19 cellular contexts compared by ENCODE assay signal in genomic region chr19:2755811-2756210, GRCh38. TPM values are rescaled to one million over a fixed set of nuclear protein-coding genes. Genes with fewer than 3 reads are reported as not detected.
A peak's percentile ranks its signal among the peaks of the same experiment; 100 is the strongest.
DNase-seq lines count a peak whose midpoint lies in the region; ATAC-seq and TF ChIP-seq lines count a peak whose summit lies in the region.
"Had no signal": no experiment of that assay in that cellular context is flagged by ENCODE, and none has a peak within 500 bp of the region (broad histone marks: within the 10 kb centered on the region; RNA-seq: fewer than 3 reads in every experiment).

No MANE protein-coding gene starts in this region.

- no peak for TF ChIP-seq POLR2A in spleen (IDR thresholded peaks at IDR 0.05)

- no peaks in the 10 kb centered on the region for H3K27me3 ChIP-seq in spleen (replicated peaks in 1 of 7)
- H3K27me3 ChIP-seq: BLaER1 treated with 17β-estradiol and CSF1 and Interleukin-3, amounts not matched to agents 10 nM and 100 nM had no signal

- no peak for DNase-seq in activated CD8-positive, alpha-beta T cell treated with anti-CD3 and anti-CD28 coated beads, Interleukin-2, amount 10 ng/mL, durations not matched to agents 7 days and 5 days
- DNase-seq in activated CD8-positive, alpha-beta T cell treated with anti-CD3 and anti-CD28 coated beads for 36 hours, result no peak
- DNase-seq in T-helper 17 cell (no peak), nephron progenitor cell (no peak), spleen (peak; percentile 51), NCI-H1930 (lab: John Stamatoyannopoulos, UW) (no peak)
- no peak for DNase-seq in activated CD4-positive, alpha-beta memory T cell treated with anti-CD3 and anti-CD28 coated beads for 36 hours
- DNase-seq in activated effector memory CD4-positive, alpha-beta T cell treated with anti-CD3 and anti-CD28 coated beads, Interleukin-2, amount 50 U/mL, for 16 hours, result no peak
- DNase-seq: Caco-2; CD4-positive, alpha-beta memory T cell; DMS153; DND-41; H9 had no signal

- H3K9me3 ChIP-seq in T-helper 17 cell (ENCODE audit: control insufficient read depth, low read length, poor library complexity, severe bottlenecking) (no peaks in the 10 kb centered on the region), spleen (no peaks in the 10 kb centered on the region)
- H3K9me3 ChIP-seq: BLaER1 treated with 17β-estradiol and CSF1 and Interleukin-3, amounts not matched to agents 10 nM and 100 nM; Caco-2 had no signal

- intact Hi-C loops in activated CD8-positive, alpha-beta T cell treated with anti-CD3 and anti-CD28 coated beads for 36 hours (cut with micrococcal nuclease), result no loop called here
- intact Hi-C loops in spleen (cut with DNase I; ENCODE audit: low total_unique reads), result no loop called here
- intact Hi-C loops in activated CD4-positive, alpha-beta memory T cell treated with anti-CD3 and anti-CD28 coated beads for 36 hours (cut with micrococcal nuclease), result no loop called here

- no peak for ATAC-seq in activated CD8-positive, alpha-beta T cell treated with anti-CD3 and anti-CD28 coated beads, Interleukin-2, amount 10 ng/mL, durations not matched to agents 7 days and 5 days
- ATAC-seq in activated CD8-positive, alpha-beta T cell treated with anti-CD3 and anti-CD28 coated beads for 36 hours, result no peak
- ATAC-seq in T-helper 17 cell, result no peak
- ATAC-seq: GM23338, HCT116 had no signal

- H3K36me3 Mint-ChIP-seq in activated CD8-positive, alpha-beta T cell treated with anti-CD3 and anti-CD28 coated beads, Interleukin-2, amount 10 ng/mL, durations not matched to agents 7 days and 5 days (ENCODE audit: low read depth), result peaks cover 27% of the 10 kb centered on the region
- H3K36me3 Mint-ChIP-seq in activated CD8-positive, alpha-beta T cell treated with anti-CD3 and anti-CD28 coated beads for 36 hours (ENCODE audit: low read depth), result peaks cover 15% of the 10 kb centered on the region
- peaks cover 5% of the 10 kb centered on the region for H3K36me3 Mint-ChIP-seq in T-helper 17 cell (ENCODE audit: low read depth)
- H3K36me3 Mint-ChIP-seq in nephron progenitor cell (ENCODE audit: low read depth), result peaks cover 29% of the 10 kb centered on the region
- peaks cover 22% of the 10 kb centered on the region for H3K36me3 Mint-ChIP-seq in activated CD4-positive, alpha-beta memory T cell treated with anti-CD3 and anti-CD28 coated beads for 36 hours

- H3K4me3 Mint-ChIP-seq in activated CD8-positive, alpha-beta T cell treated with anti-CD3 and anti-CD28 coated beads, Interleukin-2, amount 10 ng/mL, durations not matched to agents 7 days and 5 days, result no peak overlapping the region
- H3K4me3 Mint-ChIP-seq in activated CD8-positive, alpha-beta T cell treated with anti-CD3 and anti-CD28 coated beads for 36 hours, result no peak overlapping the region
- no peak overlapping the region for H3K4me3 Mint-ChIP-seq in T-helper 17 cell
- H3K4me3 Mint-ChIP-seq in nephron progenitor cell, result no peak overlapping the region
- H3K4me3 Mint-ChIP-seq in activated CD4-positive, alpha-beta memory T cell treated with anti-CD3 and anti-CD28 coated beads for 36 hours, result no peak overlapping the region
- H3K4me3 Mint-ChIP-seq: B cell; CD14-positive monocyte; CD4-positive, alpha-beta memory T cell; GM23338; H9 had no signal

- no peaks in the 10 kb centered on the region for H3K9me3 Mint-ChIP-seq in activated CD8-positive, alpha-beta T cell treated with anti-CD3 and anti-CD28 coated beads, Interleukin-2, amount 10 ng/mL, durations not matched to agents 7 days and 5 days (ENCODE audit: insufficient read depth)
- H3K9me3 Mint-ChIP-seq in activated CD8-positive, alpha-beta T cell treated with anti-CD3 and anti-CD28 coated beads for 36 hours, result no peaks in the 10 kb centered on the region
- H3K9me3 Mint-ChIP-seq in nephron progenitor cell, result no peaks in the 10 kb centered on the region
- no peaks in the 10 kb centered on the region for H3K9me3 Mint-ChIP-seq in activated CD4-positive, alpha-beta memory T cell treated with anti-CD3 and anti-CD28 coated beads for 36 hours
- H3K9me3 Mint-ChIP-seq: CD4-positive, alpha-beta memory T cell; GM23338; H9 had no signal

- H3K27ac Mint-ChIP-seq in activated CD8-positive, alpha-beta T cell treated with anti-CD3 and anti-CD28 coated beads, Interleukin-2, amount 10 ng/mL, durations not matched to agents 7 days and 5 days, result peak overlapping the region; percentile 15
- H3K27ac Mint-ChIP-seq in activated CD8-positive, alpha-beta T cell treated with anti-CD3 and anti-CD28 coated beads for 36 hours, result no peak overlapping the region
- H3K27ac Mint-ChIP-seq in T-helper 17 cell (peak overlapping the region; percentile 60), nephron progenitor cell (peak overlapping the region; percentile 78)
- H3K27ac Mint-ChIP-seq in activated CD4-positive, alpha-beta memory T cell treated with anti-CD3 and anti-CD28 coated beads for 36 hours, result no peak overlapping the region
- H3K27ac Mint-ChIP-seq: B cell; CD4-positive, alpha-beta memory T cell; GM23338 had no signal

- POLR2A ChIA-PET in activated CD8-positive, alpha-beta T cell treated with anti-CD3 and anti-CD28 coated beads, Interleukin-2, amount 10 ng/mL, durations not matched to agents 7 days and 5 days (lab: Charles Lee), result no interaction called here
- POLR2A ChIA-PET in activated CD8-positive, alpha-beta T cell treated with anti-CD3 and anti-CD28 coated beads for 36 hours (lab: Charles Lee), result interaction anchor here (1.0 kb wide), 1 partner anchor 16 kb away, joined by 4 read pairs; no protein-coding TSS in a partner anchor
- POLR2A ChIA-PET in activated CD4-positive, alpha-beta memory T cell treated with anti-CD3 and anti-CD28 coated beads for 36 hours (lab: Charles Lee), result no interaction called here

- 83 to 91% (median 89%) methylated on average over 16 of the region's 16 CpGs for WGBS in spleen, 5 donors

- H3K27ac ChIP-seq in spleen, result no peak overlapping the region
- H3K27ac ChIP-seq: 22Rv1 had no signal

- no peak overlapping the region for H3K4me3 ChIP-seq in spleen
- H3K4me3 ChIP-seq: GM23338 had no signal

- H3K36me3 ChIP-seq in spleen, result peaks cover 0 to 81% (median 62%) of the 10 kb centered on the region in 6 donors

- H3K27me3 Mint-ChIP-seq in activated CD8-positive, alpha-beta T cell treated with anti-CD3 and anti-CD28 coated beads, Interleukin-2, amount 10 ng/mL, durations not matched to agents 7 days and 5 days (ENCODE audit: low read depth), result no peaks in the 10 kb centered on the region
- no peaks in the 10 kb centered on the region for H3K27me3 Mint-ChIP-seq in activated CD8-positive, alpha-beta T cell treated with anti-CD3 and anti-CD28 coated beads for 36 hours
- H3K27me3 Mint-ChIP-seq in T-helper 17 cell, result no peaks in the 10 kb centered on the region
- H3K27me3 Mint-ChIP-seq in nephron progenitor cell (ENCODE audit: low read depth, poor library complexity), result peaks cover 4% of the 10 kb centered on the region
- H3K27me3 Mint-ChIP-seq in activated CD4-positive, alpha-beta memory T cell treated with anti-CD3 and anti-CD28 coated beads for 36 hours, result no peaks in the 10 kb centered on the region
- H3K27me3 Mint-ChIP-seq: B cell; CD4-positive, alpha-beta memory T cell had no signal

- no peak for TF ChIP-seq CTCF in activated CD8-positive, alpha-beta T cell treated with anti-CD3 and anti-CD28 coated beads for 36 hours (IDR thresholded peaks at IDR 0.05)
- no peak for TF ChIP-seq CTCF in nephron progenitor cell (IDR thresholded peaks at IDR 0.05)
- TF ChIP-seq CTCF in spleen (IDR thresholded peaks at IDR 0.05 in 8 of 11, conservative IDR thresholded peaks at IDR 0.05 in 3 of 11), result no peak

- CTCF ChIA-PET in activated CD8-positive, alpha-beta T cell treated with anti-CD3 and anti-CD28 coated beads, Interleukin-2, amount 10 ng/mL, durations not matched to agents 7 days and 5 days (lab: Charles Lee), result interaction anchor here (1.2 kb wide), 1 partner anchor 108 kb away, joined by 4 read pairs; no protein-coding TSS in a partner anchor
- CTCF ChIA-PET in activated CD8-positive, alpha-beta T cell treated with anti-CD3 and anti-CD28 coated beads for 36 hours (lab: Charles Lee), result no interaction called here
- CTCF ChIA-PET in activated CD4-positive, alpha-beta memory T cell treated with anti-CD3 and anti-CD28 coated beads for 36 hours (lab: Charles Lee), result no interaction called here

- peaks cover 0 to 2% (median 0%) of the 10 kb centered on the region in 6 donors for H3K4me1 ChIP-seq in spleen
- H3K4me1 ChIP-seq: Caco-2 had no signal

- H3K4me1 Mint-ChIP-seq in activated CD8-positive, alpha-beta T cell treated with anti-CD3 and anti-CD28 coated beads, Interleukin-2, amount 10 ng/mL, durations not matched to agents 7 days and 5 days (ENCODE audit: low read depth), result peaks cover 7% of the 10 kb centered on the region
- peaks cover 13% of the 10 kb centered on the region for H3K4me1 Mint-ChIP-seq in activated CD8-positive, alpha-beta T cell treated with anti-CD3 and anti-CD28 coated beads for 36 hours (ENCODE audit: low read depth)
- H3K4me1 Mint-ChIP-seq in T-helper 17 cell, result no peaks in the 10 kb centered on the region
- H3K4me1 Mint-ChIP-seq in nephron progenitor cell, result no peaks in the 10 kb centered on the region
- peaks cover 12% of the 10 kb centered on the region for H3K4me1 Mint-ChIP-seq in activated CD4-positive, alpha-beta memory T cell treated with anti-CD3 and anti-CD28 coated beads for 36 hours (ENCODE audit: low read depth)
- H3K4me1 Mint-ChIP-seq: B cell, GM23338, H9 had no signal

RNA-seq across cellular contexts. Expression of gene SLC39A3, which starts 16.0 kb away (rescaled TPM):
- total RNA-seq in activated CD8-positive, alpha-beta T cell treated with anti-CD3 and anti-CD28 coated beads, Interleukin-2, amount 10 ng/mL, durations not matched to agents 7 days and 5 days, result 10 to 100 TPM; 28.1 to 38.2 TPM
- total RNA-seq in activated CD8-positive, alpha-beta T cell treated with anti-CD3 and anti-CD28 coated beads for 36 hours, result 10 to 100 TPM; 35.5 to 38.1 TPM
- total RNA-seq in T-helper 17 cell (10 to 100 TPM; 12.3 to 20.6 TPM), spleen (10 to 100 TPM; 20.3 to 33.3 (median 26.7) TPM)
- 10 to 100 TPM; 19.1 to 42.6 (median 29.3) TPM for polyA plus RNA-seq in spleen
- 10 to 100 TPM; 21.0 to 24.0 TPM for total RNA-seq in activated CD4-positive, alpha-beta memory T cell treated with anti-CD3 and anti-CD28 coated beads for 36 hours

RNA-seq across cellular contexts. Expression of gene SGTA, which starts 27.3 kb away (rescaled TPM):
- total RNA-seq in activated CD8-positive, alpha-beta T cell treated with anti-CD3 and anti-CD28 coated beads, Interleukin-2, amount 10 ng/mL, durations not matched to agents 7 days and 5 days, result 10 to 100 TPM; 51.0 to 51.1 TPM
- total RNA-seq in activated CD8-positive, alpha-beta T cell treated with anti-CD3 and anti-CD28 coated beads for 36 hours, result 10 to 100 TPM; 53.4 to 60.8 TPM
- 10 to 100 TPM; 29.2 to 31.9 TPM for total RNA-seq in T-helper 17 cell
- 10 to 100 TPM; 39.7 to 59.7 (median 46.5) TPM for total RNA-seq in spleen
- polyA plus RNA-seq in spleen, result 10 to 100 TPM; 36.5 to 63.0 (median 40.0) TPM
- total RNA-seq in activated CD4-positive, alpha-beta memory T cell treated with anti-CD3 and anti-CD28 coated beads for 36 hours, result 10 to 100 TPM; 45.6 to 46.2 TPM

RNA-seq across cellular contexts. Expression of gene THOP1, which starts 29.5 kb away (rescaled TPM):
- 100 to 1,000 TPM; 106 to 121 TPM for total RNA-seq in activated CD8-positive, alpha-beta T cell treated with anti-CD3 and anti-CD28 coated beads, Interleukin-2, amount 10 ng/mL, durations not matched to agents 7 days and 5 days
- 100 to 1,000 TPM; 157 to 158 TPM for total RNA-seq in activated CD8-positive, alpha-beta T cell treated with anti-CD3 and anti-CD28 coated beads for 36 hours
- total RNA-seq in T-helper 17 cell (10 to 100 TPM; 24.2 to 28.1 TPM), spleen (10 to 100 TPM; 31.0 to 48.8 (median 37.4) TPM)
- 10 to 100 TPM; 55.5 to 96.2 (median 59.0) TPM for polyA plus RNA-seq in spleen
- total RNA-seq in activated CD4-positive, alpha-beta memory T cell treated with anti-CD3 and anti-CD28 coated beads for 36 hours, result 100 to 1,000 TPM; 126 TPM

RNA-seq across cellular contexts. Expression of gene DIRAS1, which starts 34.6 kb away (rescaled TPM):
- total RNA-seq in activated CD8-positive, alpha-beta T cell treated with anti-CD3 and anti-CD28 coated beads, Interleukin-2, amount 10 ng/mL, durations not matched to agents 7 days and 5 days, result not detected
- under 1 TPM in 1 of 2 experiments, not detected in 1; 0.09 TPM for total RNA-seq in activated CD8-positive, alpha-beta T cell treated with anti-CD3 and anti-CD28 coated beads for 36 hours
- total RNA-seq in T-helper 17 cell (under 1 TPM; 0.40 to 0.42 TPM), spleen (1 to 10 TPM; 2.5 to 5.6 (median 3.5) TPM)
- polyA plus RNA-seq in spleen, result 10 to 100 TPM in 1 of 3 donors, 1 to 10 TPM in 2; 1.3 to 17.1 (median 3.6) TPM
- total RNA-seq in activated CD4-positive, alpha-beta memory T cell treated with anti-CD3 and anti-CD28 coated beads for 36 hours, result under 1 TPM in 1 of 2 experiments, not detected in 1; 0.31 TPM
- total RNA-seq: CD4-positive, alpha-beta memory T cell had no signal
- polyA plus RNA-seq: CD14-positive monocyte; CD4-positive, alpha-beta memory T cell had no signal

RNA-seq across cellular contexts. Expression of gene GNG7, which starts 53.3 kb away (rescaled TPM):
- under 1 TPM; 0.08 to 0.13 TPM for total RNA-seq in activated CD8-positive, alpha-beta T cell treated with anti-CD3 and anti-CD28 coated beads, Interleukin-2, amount 10 ng/mL, durations not matched to agents 7 days and 5 days
- total RNA-seq in activated CD8-positive, alpha-beta T cell treated with anti-CD3 and anti-CD28 coated beads for 36 hours, result under 1 TPM; 0.27 to 0.32 TPM
- total RNA-seq in T-helper 17 cell (1 to 10 TPM; 2.1 to 4.5 TPM), spleen (10 to 100 TPM; 17.2 to 27.5 (median 19.4) TPM)
- 10 to 100 TPM; 17.3 to 34.6 (median 17.9) TPM for polyA plus RNA-seq in spleen
- total RNA-seq in activated CD4-positive, alpha-beta memory T cell treated with anti-CD3 and anti-CD28 coated beads for 36 hours, result under 1 TPM; 0.53 to 0.88 TPM

Comparison
In these comparisons a context has a peak if more than half of its experiments do, and no peak if none do; other contexts are left out.
1. H3K27ac Mint-ChIP-seq: peak in activated CD8-positive, alpha-beta T cell treated with anti-CD3 and anti-CD28 coated beads, Interleukin-2, amount 10 ng/mL, durations not matched to agents 7 days and 5 days (single experiment), T-helper 17 cell (single experiment) and nephron progenitor cell (single experiment); none in activated CD8-positive, alpha-beta T cell treated with anti-CD3 and anti-CD28 coated beads for 36 hours (single experiment) and activated CD4-positive, alpha-beta memory T cell treated with anti-CD3 and anti-CD28 coated beads for 36 hours (single experiment).